Comparison of ENCODE assay signal across 20 cellular contexts in the genomic region with DNA sequence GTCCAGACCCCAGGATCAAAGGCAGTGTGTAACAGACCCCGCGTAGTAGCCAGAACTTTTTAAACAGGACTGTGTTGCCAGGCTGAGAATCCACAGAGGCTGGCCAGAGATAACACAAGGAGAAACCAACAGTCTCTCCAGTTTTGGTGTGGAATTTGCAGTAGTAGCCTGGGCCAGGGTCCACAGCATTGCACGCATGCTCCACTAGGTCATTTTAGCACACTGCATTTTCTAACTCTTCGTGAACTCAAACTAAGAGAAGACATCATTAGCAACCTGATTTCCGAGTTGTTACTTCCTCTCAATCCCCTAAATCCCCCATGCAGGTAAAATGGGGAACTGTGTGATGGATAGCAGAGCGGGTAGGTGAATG.
A peak's percentile ranks its signal among the peaks of the same experiment; 100 is the strongest.
DNase-seq lines count a peak whose midpoint lies in the region; ATAC-seq, FAIRE-seq and TF ChIP-seq lines count a peak whose summit lies in the region.
"Had no signal": no experiment of that assay in that cellular context is flagged by ENCODE, and none has a peak within 500 bp of the region (broad histone marks: within the 10 kb centered on the region; RNA-seq: fewer than 3 reads in every experiment).

No MANE protein-coding gene starts in this region.

- H3K4me1 ChIP-seq in adipocyte (ENCODE audit: control insufficient read depth, insufficient read depth, low read length) (peaks cover 63% of the 10 kb centered on the region), hepatocyte (ENCODE audit: insufficient read depth) (peaks cover 12% of the 10 kb centered on the region), rectal smooth muscle tissue (ENCODE audit: control insufficient read depth, insufficient read depth, low read length) (peaks cover 14% of the 10 kb centered on the region), OCI-LY7 (ENCODE audit: insufficient read depth, low read length, poor library complexity, severe bottlenecking) (no peaks in the 10 kb centered on the region)

- 85% methylated on average over 6 of the region's 6 CpGs for WGBS in hepatocyte (ENCODE audit: low lambda C conversion rate, missing lambda C conversion rate)

- no peaks in the 10 kb centered on the region for H3K36me3 ChIP-seq in adipocyte (ENCODE audit: control insufficient read depth, insufficient read depth, low read length, severe bottlenecking)
- H3K36me3 ChIP-seq in hepatocyte (replicated peaks; ENCODE audit: insufficient read depth, low read depth): no peaks in the 10 kb centered on the region
- no peaks in the 10 kb centered on the region for H3K36me3 ChIP-seq in rectal smooth muscle tissue (ENCODE audit: control insufficient read depth, insufficient read depth, low read length)
- no peaks in the 10 kb centered on the region for H3K36me3 ChIP-seq in OCI-LY7 (ENCODE audit: insufficient read depth, low read length)

- DNase-seq in ELF-1 (ENCODE audit: low read depth, low spot score): peak; percentile 42
- DNase-seq in adipocyte (ENCODE audit: low read depth): no peak
- DNase-seq in hepatocyte (ENCODE audit: low spot score): no peak
- DNase-seq in OCI-LY7 (ENCODE audit: low spot score): no peak
- no peak for DNase-seq in NCI-H2227 (lab: John Stamatoyannopoulos, UW; ENCODE audit: unreplicated experiment)
- no peak for DNase-seq in GM12892 (ENCODE audit: insufficient read length)
- DNase-seq: C1 segment of cervical spinal cord, DMS79 treated with DMSO at 0.1 percent for 48 hours, GM23248, NCI-H1048, NCI-H1436 treated with DMSO at 0.1 percent for 48 hours, NCI-H2081, NCI-H510A, NCI-H774, PC-3 had no signal

- POLR2A ChIA-PET in OCI-LY7 (lab: Charles Lee): no interaction called here

- peak overlapping the region; percentile 73 for H3K9ac ChIP-seq in adipocyte (ENCODE audit: low read length)
- no peak overlapping the region for H3K9ac ChIP-seq in rectal smooth muscle tissue (ENCODE audit: low read length)
- H3K9ac ChIP-seq: GM23248, KMS-11 had no signal

- H3K4me2 ChIP-seq in hepatocyte (no peak overlapping the region), OCI-LY7 (ENCODE audit: low read length) (no peak overlapping the region)
- H3K4me2 ChIP-seq: KMS-11 had no signal

- H3K4me3 ChIP-seq in adipocyte (ENCODE audit: low read length) (no peak overlapping the region), hepatocyte (no peak overlapping the region), rectal smooth muscle tissue (ENCODE audit: low read length) (no peak overlapping the region), OCI-LY7 (ENCODE audit: low read depth, low read length, poor library complexity, severe bottlenecking) (no peak overlapping the region)
- H3K4me3 ChIP-seq: GM23248 had no signal

- H2AFZ ChIP-seq in hepatocyte (no peak overlapping the region), OCI-LY7 (ENCODE audit: low read length) (no peak overlapping the region)
- H2AFZ ChIP-seq: GM23248 had no signal

- no peak for TF ChIP-seq POLR2A in GM12892 (IDR thresholded peaks at IDR 0.05; ENCODE audit: low read depth, low read length)

- H3K9me3 ChIP-seq in adipocyte (ENCODE audit: control insufficient read depth, low read length) (no peaks in the 10 kb centered on the region), hepatocyte (ENCODE audit: low read depth) (no peaks in the 10 kb centered on the region), OCI-LY7 (ENCODE audit: low read length) (no peaks in the 10 kb centered on the region)

- no TSS peak for BruUV-seq in OCI-LY7 (replicated peaks; lab: Mats Ljungman, UMichigan)

- CTCF ChIA-PET in OCI-LY7 (lab: Charles Lee; ENCODE audit: unreplicated experiment): no interaction called here

- no peak for FAIRE-seq in GM12892 (lab: Jason Lieb, UNC)
- FAIRE-seq: G401.6 had no signal

- H3K79me2 ChIP-seq in hepatocyte (no peaks in the 10 kb centered on the region), OCI-LY7 (ENCODE audit: insufficient read depth, low read depth, low read length) (no peaks in the 10 kb centered on the region)

- ATAC-seq in GM19397 (IDR thresholded peaks at IDR 0.05; ENCODE audit: unreplicated experiment): no peak
- ATAC-seq: HCT116, PC-3 had no signal

- H3K27me3 ChIP-seq in adipocyte (replicated peaks; ENCODE audit: control insufficient read depth, insufficient read depth, low read length) (no peaks in the 10 kb centered on the region), hepatocyte (no peaks in the 10 kb centered on the region), rectal smooth muscle tissue (ENCODE audit: control insufficient read depth, insufficient read depth, low read length) (no peaks in the 10 kb centered on the region)

- TF ChIP-seq CTCF in hepatocyte (IDR thresholded peaks at IDR 0.05; ENCODE audit: poor library complexity) (no peak), OCI-LY7 (conservative IDR thresholded peaks at IDR 0.05; ENCODE audit: low read length) (no peak)

- H3K9me2 ChIP-seq in hepatocyte (replicated peaks; ENCODE audit: insufficient read depth): no peaks in the 10 kb centered on the region
- no peaks in the 10 kb centered on the region for H3K9me2 ChIP-seq in OCI-LY7 (ENCODE audit: insufficient read depth, low read length)

- no peaks in the 10 kb centered on the region for H4K20me1 ChIP-seq in hepatocyte (ENCODE audit: insufficient read depth, poor library complexity, severe bottlenecking)
- no peaks in the 10 kb centered on the region for H4K20me1 ChIP-seq in OCI-LY7 (ENCODE audit: insufficient read depth, low read length)

- intact Hi-C loops in OCI-LY7 (cut with micrococcal nuclease; ENCODE audit: unreplicated experiment): no loop called here

- H3K27ac ChIP-seq in hepatocyte (peak overlapping the region; percentile 34), rectal smooth muscle tissue (ENCODE audit: low read depth, low read length) (peak overlapping the region; percentile 28), OCI-LY7 (ENCODE audit: low read depth, low read length, poor library complexity, severe bottlenecking) (no peak overlapping the region)
- H3K27ac ChIP-seq: GM23248, KMS-11 had no signal
